19 cellular contexts compared by ENCODE assay signal in genomic region chr14:33859306-33859705, GRCh38.
"Had no signal": no experiment of that assay in that cellular context is flagged by ENCODE, and none has a peak within 500 bp of the region (broad histone marks: within the 10 kb centered on the region; RNA-seq: fewer than 3 reads in every experiment).

No MANE protein-coding gene starts in this region.

- ATAC-seq: activated CD8-positive, alpha-beta T cell treated with anti-CD3 and anti-CD28 coated beads, Interleukin-2, amount 10 ng/mL, durations not matched to agents 7 days and 5 days; WTC11 had no signal

- H3K4me3 ChIP-seq: cardiac muscle cell, esophagus squamous epithelium, SK-N-MC, tibial nerve had no signal

- H3K9me3 Mint-ChIP-seq: natural killer cell treated with Interleukin-12 subunit alpha and Interleukin-12 subunit beta and Interleukin-15 and Interleukin-18, amount 100 ng/mL, for 72 hours had no signal

- H3K27ac ChIP-seq: cardiac muscle cell, esophagus squamous epithelium, SK-N-MC, tibial nerve had no signal

- H3K36me3 ChIP-seq: cardiac muscle cell, esophagus squamous epithelium, tibial nerve had no signal

- H3K27ac Mint-ChIP-seq: activated CD8-positive, alpha-beta T cell treated with anti-CD3 and anti-CD28 coated beads, Interleukin-2, amount 10 ng/mL, durations not matched to agents 7 days and 5 days; activated naive CD8-positive, alpha-beta T cell treated with anti-CD3 and anti-CD28 coated beads, Interleukin-2, amount 10 ng/mL, durations not matched to agents 7 days and 5 days; natural killer cell treated with Interleukin-12 subunit alpha and Interleukin-12 subunit beta and Interleukin-15 and Interleukin-18, amount 100 ng/mL, for 72 hours; WTC11 had no signal

- H3K4me3 Mint-ChIP-seq: activated CD8-positive, alpha-beta T cell treated with anti-CD3 and anti-CD28 coated beads, Interleukin-2, amount 10 ng/mL, durations not matched to agents 7 days and 5 days; activated naive CD8-positive, alpha-beta T cell treated with anti-CD3 and anti-CD28 coated beads, Interleukin-2, amount 10 ng/mL, durations not matched to agents 7 days and 5 days; natural killer cell treated with Interleukin-12 subunit alpha and Interleukin-12 subunit beta and Interleukin-15 and Interleukin-18, amount 100 ng/mL, for 72 hours; WTC11 had no signal

- H3K4me1 Mint-ChIP-seq: WTC11 had no signal

- H3K9me3 ChIP-seq: esophagus squamous epithelium, tibial nerve had no signal

- FAIRE-seq: colon had no signal

- H3K36me3 Mint-ChIP-seq: activated naive CD8-positive, alpha-beta T cell treated with anti-CD3 and anti-CD28 coated beads, Interleukin-2, amount 10 ng/mL, durations not matched to agents 7 days and 5 days; natural killer cell treated with Interleukin-12 subunit alpha and Interleukin-12 subunit beta and Interleukin-15 and Interleukin-18, amount 100 ng/mL, for 72 hours; WTC11 had no signal

- DNase-seq: activated CD4-positive, alpha-beta T cell treated with anti-CD3 and anti-CD28 coated beads for 48 hours; activated CD8-positive, alpha-beta T cell treated with anti-CD3 and anti-CD28 coated beads, Interleukin-2, amount 10 ng/mL, durations not matched to agents 7 days and 5 days; activated naive CD4-positive, alpha-beta T cell; activated naive CD8-positive, alpha-beta T cell treated with anti-CD3 and anti-CD28 coated beads, Interleukin-2, amount 10 ng/mL, durations not matched to agents 7 days and 5 days; aorta; esophagus squamous epithelium; foreskin fibroblast; glutamatergic neuron; kidney glomerular epithelial cell; posterior cingulate gyrus; retina; stimulated activated CD4-positive, alpha-beta T cell treated with anti-CD3 and anti-CD28 coated beads, Interleukin-2, amount 100 ng/mL, for 48 hours; stimulated activated naive CD4-positive, alpha-beta T cell had no signal

- H3K4me1 ChIP-seq: tibial nerve had no signal

- H3K27me3 ChIP-seq: cardiac muscle cell, esophagus squamous epithelium, tibial nerve had no signal
